ENCODE assay signal across 18 cellular contexts in genomic region chr11:79019277-79019676, GRCh38.
"Had no signal": no experiment of that assay in that cellular context is flagged by ENCODE, and none has a peak within 500 bp of the region (broad histone marks: within the 10 kb centered on the region; RNA-seq: fewer than 3 reads in every experiment).

No MANE protein-coding gene starts in this region.

- H3K4me3 Mint-ChIP-seq: memory B cell; naive thymus-derived CD8-positive, alpha-beta T cell; neural crest cell had no signal

- H3K9me3 ChIP-seq: colonic mucosa, heart right ventricle, left lung, lower lobe of right lung, mucosa of descending colon, suprapubic skin, thyroid gland had no signal

- H3K27me3 ChIP-seq: colonic mucosa, thyroid gland had no signal

- H3K36me3 Mint-ChIP-seq: memory B cell; naive thymus-derived CD8-positive, alpha-beta T cell had no signal

- H3K9me3 Mint-ChIP-seq: memory B cell, neural crest cell had no signal

- H3K4me1 ChIP-seq: colonic mucosa, left lung, lower lobe of right lung, suprapubic skin had no signal

- H3K36me3 ChIP-seq: colonic mucosa, heart right ventricle, left lung, lower lobe of right lung, suprapubic skin, thyroid gland had no signal

- FAIRE-seq: keratinocyte, small intestine, urothelium cell line had no signal

- H3K4me3 ChIP-seq: colonic mucosa, heart right ventricle, left lung, lower lobe of right lung, mucosa of descending colon, suprapubic skin, thyroid gland had no signal

- DNase-seq: colonic mucosa; erythroblast; foreskin melanocyte; heart right ventricle; left lung; lower lobe of right lung; mucosa of descending colon; naive thymus-derived CD8-positive, alpha-beta T cell; posterior cingulate gyrus; small intestine; stimulated activated CD4-positive, alpha-beta T cell treated with anti-CD3 and anti-CD28 coated beads, Interleukin-2, amount 100 ng/mL, for 48 hours; stimulated activated naive CD4-positive, alpha-beta T cell treated with Interleukin-2 at 50 U/mL for 16 hours; thyroid gland had no signal

- ATAC-seq: mucosa of descending colon; naive thymus-derived CD8-positive, alpha-beta T cell had no signal

- H3K27ac Mint-ChIP-seq: memory B cell; naive thymus-derived CD8-positive, alpha-beta T cell had no signal

- H3K4me1 Mint-ChIP-seq: memory B cell; naive thymus-derived CD8-positive, alpha-beta T cell had no signal

- H3K27ac ChIP-seq: colonic mucosa, heart right ventricle, left lung, lower lobe of right lung, suprapubic skin, thyroid gland had no signal
